ENCODE assay signal across 8 cellular contexts in the genomic region with DNA sequence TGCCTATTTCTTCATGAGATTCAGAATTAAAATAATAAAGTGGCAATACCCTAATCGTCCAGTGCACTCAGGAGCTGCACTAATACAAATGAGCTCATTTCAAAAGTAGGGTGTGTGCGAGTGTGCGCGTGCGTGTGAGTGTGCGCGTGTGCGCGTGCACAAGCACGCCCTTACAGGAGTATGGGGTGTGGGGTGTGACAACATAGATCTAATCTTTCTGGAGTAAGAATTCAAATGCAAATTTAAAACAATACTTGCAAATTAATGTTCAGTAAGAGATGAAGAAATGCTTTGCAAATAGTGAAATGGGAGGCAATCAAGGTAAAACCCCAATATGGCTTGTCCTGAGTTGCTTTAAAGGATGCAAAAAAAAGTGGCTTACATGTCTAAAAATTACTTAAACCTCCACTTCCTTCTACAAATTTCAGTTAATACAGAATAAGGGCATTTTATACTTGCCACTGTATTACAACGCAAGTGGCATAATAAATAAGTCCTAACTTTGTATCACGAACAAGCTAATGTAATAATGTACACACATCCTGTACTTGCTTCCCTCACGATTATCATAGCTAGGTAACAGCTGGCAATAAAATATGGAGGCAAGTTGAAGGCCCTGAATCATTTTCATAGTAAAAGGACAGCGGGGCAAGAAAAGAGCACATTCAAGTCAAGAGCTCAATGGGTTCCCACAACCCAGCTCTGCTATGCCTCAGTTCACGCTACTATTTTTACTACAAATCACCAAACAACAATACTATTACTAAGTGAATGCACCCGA. TPM values are rescaled to one million over a fixed set of nuclear protein-coding genes. Genes with fewer than 3 reads are reported as not detected.
A peak's percentile ranks its signal among the peaks of the same experiment; 100 is the strongest.
DNase-seq lines count a peak whose midpoint lies in the region; ATAC-seq and TF ChIP-seq lines count a peak whose summit lies in the region.
"Not testable (repeated sequence)": the region's sequence is repeated elsewhere in the genome, so short reads cannot be mapped to it uniquely, and the experiment has no call there.

No MANE protein-coding gene starts in this region.

- H3K9me3 Mint-ChIP-seq in activated naive CD4-positive, alpha-beta T cell treated with anti-CD3 and anti-CD28 coated beads, Interleukin-2, amount 50 U/mL, for 72 hours, result not testable (repeated sequence)

- not testable (repeated sequence) for H3K36me3 Mint-ChIP-seq in T-helper 17 cell (ENCODE audit: low read depth); activated naive CD4-positive, alpha-beta T cell treated with anti-CD3 and anti-CD28 coated beads, Interleukin-2, amount 50 U/mL, for 72 hours

- H3K9me3 ChIP-seq in T-helper 17 cell (ENCODE audit: control insufficient read depth, low read length, poor library complexity, severe bottlenecking); muscle layer of colon (ENCODE audit: low read length): not testable (repeated sequence)

- ATAC-seq in GM19372 (IDR thresholded peaks at IDR 0.05; ENCODE audit: low read depth, unreplicated experiment) (peak; percentile 20), HG03442 (IDR thresholded peaks at IDR 0.05; ENCODE audit: unreplicated experiment) (peak; percentile 29), T-helper 17 cell (peak; percentile 55)
- peak; percentile 43 to 52 for ATAC-seq in activated naive CD4-positive, alpha-beta T cell treated with anti-CD3 and anti-CD28 coated beads, Interleukin-2, amount 50 U/mL, for 72 hours

- not testable (repeated sequence) for TF ChIP-seq CTCF in fibroblast of villous mesenchyme (IDR thresholded peaks at IDR 0.05; ENCODE audit: insufficient read depth, low read depth, low read length)

- H3K36me3 ChIP-seq in muscle layer of colon (ENCODE audit: insufficient read depth, low read length), result not testable (repeated sequence)

- peak; percentile 50 for DNase-seq in ACHN
- DNase-seq in T-helper 17 cell, result peak; percentile 48 to 61 (median 55)
- DNase-seq in activated naive CD4-positive, alpha-beta T cell treated with anti-CD3 and anti-CD28 coated beads, Interleukin-2, amount 50 U/mL, for 72 hours (ENCODE audit: low spot score in 2 of 2), result peak in 1 of 2 donors; percentile 62
- peak; percentile 31 for DNase-seq in fibroblast of villous mesenchyme (ENCODE audit: low read depth)
- DNase-seq in stimulated activated CD4-positive, alpha-beta T cell treated with anti-CD3 and anti-CD28 coated beads, Interleukin-4, amount 100 ng/mL, for 48 hours (ENCODE audit: low read depth in 2 of 2), result peak; percentile 31 to 37

- in situ Hi-C loops in ACHN (cut with HindIII; ENCODE audit: low pct_ligation_motif_present, low pct_unique_long_range_greater_than_20kb, low sequenced_read_pairs), result not testable (repeated sequence)

- peak overlapping the region; percentile 75 for H3K4me3 ChIP-seq in fibroblast of villous mesenchyme (ENCODE audit: low read depth, low read length)
- peak overlapping the region in 1 of 2 donors; percentile 73 for H3K4me3 ChIP-seq in muscle layer of colon (ENCODE audit: low read depth in 1 of 2, low read length in 2 of 2)

- H3K9ac ChIP-seq in muscle layer of colon (ENCODE audit: low read length), result peak overlapping the region; percentile 49

- H3K27me3 ChIP-seq in muscle layer of colon (ENCODE audit: control insufficient read depth in 1 of 2, insufficient read depth in 2 of 2, low read length in 2 of 2), result not testable (repeated sequence)

- H3K27me3 Mint-ChIP-seq in T-helper 17 cell, result not testable (repeated sequence)

- H3K4me1 ChIP-seq in muscle layer of colon (ENCODE audit: insufficient read depth, low read length), result peaks cover 21% of the 10 kb centered on the region

- H3K4me1 Mint-ChIP-seq in T-helper 17 cell, result peaks cover 34% of the 10 kb centered on the region

- peak overlapping the region; percentile 72 for H3K27ac ChIP-seq in muscle layer of colon (ENCODE audit: low read depth, low read length)

- H3K27ac Mint-ChIP-seq in T-helper 17 cell, result peak overlapping the region; percentile 92
- peak overlapping the region; percentile 88 to 95 for H3K27ac Mint-ChIP-seq in activated naive CD4-positive, alpha-beta T cell treated with anti-CD3 and anti-CD28 coated beads, Interleukin-2, amount 50 U/mL, for 72 hours

- peak overlapping the region; percentile 94 for H3K4me3 Mint-ChIP-seq in T-helper 17 cell

RNA-seq across cellular contexts. Expression of a gene that starts 1.9 kb away (rescaled TPM):
- 100 to 1,000 TPM; 151 to 154 TPM for total RNA-seq in T-helper 17 cell
- 10 to 100 TPM; 65.7 to 69.1 TPM for total RNA-seq in activated naive CD4-positive, alpha-beta T cell treated with anti-CD3 and anti-CD28 coated beads, Interleukin-2, amount 50 U/mL, for 72 hours
- total RNA-seq in fibroblast of villous mesenchyme, result 34.8 and 39.7 TPM in 2 replicates
